9 cellular contexts compared by ENCODE assay signal in the genomic region with DNA sequence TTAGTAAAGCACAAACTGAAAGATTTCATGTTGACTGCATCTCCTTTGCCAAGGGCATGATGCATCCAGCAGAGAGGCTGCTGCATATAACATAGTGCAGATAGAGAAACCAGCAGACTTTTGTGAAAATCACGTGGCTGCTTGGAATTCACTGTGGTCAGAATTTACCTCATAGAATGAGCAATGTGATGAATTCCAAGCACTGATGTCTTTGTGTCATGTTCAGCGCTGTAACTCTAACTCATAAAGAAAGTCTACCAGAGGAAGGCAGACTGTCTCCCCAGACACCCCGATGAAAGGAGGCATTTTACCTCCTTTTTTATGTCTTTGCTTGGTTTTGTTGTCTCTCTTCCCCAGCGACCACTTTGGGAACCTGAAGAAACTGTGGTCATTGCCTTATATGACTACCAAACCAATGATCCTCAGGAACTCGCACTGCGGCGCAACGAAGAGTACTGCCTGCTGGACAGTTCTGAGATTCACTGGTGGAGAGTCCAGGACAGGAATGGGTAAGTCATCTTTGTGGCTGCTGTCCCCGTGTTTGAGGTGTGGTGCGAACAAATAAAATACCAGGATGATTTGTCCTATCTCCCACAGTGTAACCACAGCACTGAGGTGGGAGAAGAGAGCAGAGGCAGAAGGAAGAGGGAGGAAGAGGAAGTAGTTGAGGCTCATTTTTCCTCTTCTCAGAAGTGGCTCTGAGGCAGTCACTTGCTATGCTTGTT. TPM values are rescaled to one million over a fixed set of nuclear protein-coding genes. Genes with fewer than 3 reads are reported as not detected.
DNase-seq lines count a peak whose midpoint lies in the region; ATAC-seq, FAIRE-seq and TF ChIP-seq lines count a peak whose summit lies in the region.
"Had no signal": no experiment of that assay in that cellular context is flagged by ENCODE, and none has a peak within 500 bp of the region (broad histone marks: within the 10 kb centered on the region; RNA-seq: fewer than 3 reads in every experiment).

No MANE protein-coding gene starts in this region.

- RAD21 ChIA-PET in GM12878 (lab: Charles Lee; ENCODE audit: unreplicated experiment): interaction anchor here (1.6 kb wide), 2 partner anchors 24 to 50 kb away, joined by 5 to 8 read pairs; no protein-coding TSS in a partner anchor

- WGBS in GM12878 (ENCODE audit: insufficient coverage, insufficient replicate concordance, low lambda C conversion rate, missing lambda C conversion rate): 22% methylated on average over 10 of the region's 10 CpGs
- 93 to 94% methylated on average over 10 of the region's 10 CpGs for WGBS in endodermal cell (ENCODE audit: insufficient coverage in 1 of 2, insufficient read length in 1 of 2), 2 experiments

- H3K4me3 ChIP-seq in GM12878 (no peak overlapping the region), endodermal cell (ENCODE audit: low read length) (no peak overlapping the region)

- H3K79me2 ChIP-seq in GM12878 (ENCODE audit: control insufficient read depth, insufficient read depth, low read length): no peaks in the 10 kb centered on the region

- in situ Hi-C loops in GM12878 (cut with MboI): no loop called here

- TF ChIP-seq EP300 in GM12878 (IDR thresholded peaks at IDR 0.05; ENCODE audit: borderline replicate concordance in 1 of 2, control insufficient read depth in 1 of 2, low read depth in 2 of 2, low read length in 2 of 2): no peak

- TF ChIP-seq CTCF in GM12878 (IDR thresholded peaks at IDR 0.05 in 2 of 3, conservative IDR thresholded peaks at IDR 0.05 in 1 of 3; ENCODE audit: control insufficient read depth in 2 of 3, extremely low read depth in 1 of 3, insufficient read depth in 1 of 3, low read depth in 3 of 3, low read length in 3 of 3): no peak
- no peak for TF ChIP-seq CTCF in endodermal cell (conservative IDR thresholded peaks at IDR 0.05)

- H4K20me1 ChIP-seq in GM12878 (ENCODE audit: control insufficient read depth, insufficient read depth): no peaks in the 10 kb centered on the region

- H3K9me3 ChIP-seq in GM12878 (replicated peaks; ENCODE audit: control insufficient read depth, insufficient read depth, low read length) (no peaks in the 10 kb centered on the region), endodermal cell (ENCODE audit: control insufficient read depth, low read length) (no peaks in the 10 kb centered on the region)

- no peak for DNase-seq in GM19239 (ENCODE audit: insufficient read length, low spot score)
- DNase-seq in T-helper 22 cell (ENCODE audit: low read depth): peak; percentile 61
- no peak for DNase-seq in GM12878 (ENCODE audit: low read depth, low spot score)
- DNase-seq in stimulated activated CD4-positive, alpha-beta T cell treated with anti-CD3 and anti-CD28 coated beads, TNF-alpha, amount 100 ng/mL, for 1 hour (ENCODE audit: low read depth in 3 of 3, low spot score in 1 of 3): peak in 2 of 3 donors; percentile 20 to 40
- no peak for DNase-seq in anterior cingulate cortex (lab: John Stamatoyannopoulos, UW)
- DNase-seq in endodermal cell: no peak

- H2AFZ ChIP-seq in GM12878 (ENCODE audit: control insufficient read depth, low read depth, low read length): peak overlapping the region; percentile 2; the same call in 1 of the 2 replicates

- intact Hi-C loops in GM12878 (cut with micrococcal nuclease; ENCODE audit: unreplicated experiment): no loop called here

- H3K4me1 ChIP-seq in GM12878 (ENCODE audit: control insufficient read depth, insufficient read depth, low read length) (peaks cover 28% of the 10 kb centered on the region), endodermal cell (ENCODE audit: control insufficient read depth, insufficient read depth, low read length) (no peaks in the 10 kb centered on the region)

- no peaks in the 10 kb centered on the region for H3K36me3 Mint-ChIP-seq in endodermal cell (ENCODE audit: low read depth)

- no peak overlapping the region for H3K27ac ChIP-seq in GM12878 (ENCODE audit: control insufficient read depth, insufficient read depth)
- H3K27ac ChIP-seq in endodermal cell (ENCODE audit: low read depth, low read length): no peak overlapping the region

- no peak for TF ChIP-seq POLR2A in GM12878 (IDR thresholded peaks at IDR 0.05; ENCODE audit: low read depth, low read length)

- CTCF ChIA-PET in GM12878 (lab: Yijun Ruan, JAX): interaction anchor here (0.6 to 2.3 kb wide), 4 partner anchors 10 to 40 kb away, joined by 3 to 20 read pairs (median 4); no protein-coding TSS in a partner anchor

- peak; percentile 31 for ATAC-seq in GM12878
- no peak for ATAC-seq in GM18519 (IDR thresholded peaks at IDR 0.05; ENCODE audit: low FRiP score, unreplicated experiment)
- ATAC-seq in GM21390 (IDR thresholded peaks at IDR 0.05; ENCODE audit: unreplicated experiment): no peak

- SMC1A ChIA-PET in GM12878 (lab: Charles Lee; ENCODE audit: uncharacterized antibody, unreplicated experiment): interaction anchor here (1.0 to 2.5 kb wide), 6 partner anchors 10 to 80 kb away, joined by 3 to 13 read pairs (median 4); a partner anchor contains a TSS

- H3K27me3 Mint-ChIP-seq in endodermal cell (ENCODE audit: insufficient read depth): no peaks in the 10 kb centered on the region

- TF ChIP-seq RAD21 in GM12878 (IDR thresholded peaks at IDR 0.05; ENCODE audit: insufficient read depth, low read depth, low read length): no peak

- no TSS peak for BruUV-seq in GM12878 (replicated peaks; lab: Mats Ljungman, UMichigan)

- no peak overlapping the region for H3K27ac Mint-ChIP-seq in endodermal cell

- no peak overlapping the region for H3K4me3 Mint-ChIP-seq in endodermal cell

- FAIRE-seq in GM19239 (lab: Jason Lieb, UNC) (peak; percentile 54), GM12878 (lab: Jason Lieb, UNC) (no peak)

- POLR2A ChIA-PET in GM12878 (lab: Charles Lee): interaction anchor here (0.6 kb wide), 1 partner anchor 81 kb away, joined by 3 read pairs; no protein-coding TSS in a partner anchor

- H3K4me2 ChIP-seq in GM12878 (ENCODE audit: control insufficient read depth, insufficient read depth): 0 out of 2 replicates have a peak overlapping the region, but pooled peaks have one; percentile 1

- H3K4me1 Mint-ChIP-seq in endodermal cell: no peaks in the 10 kb centered on the region

- H3K36me3 ChIP-seq in GM12878 (ENCODE audit: control insufficient read depth in 2 of 2, insufficient read depth in 2 of 2, low read length in 1 of 2) (no peaks in the 10 kb centered on the region), endodermal cell (ENCODE audit: control insufficient read depth, insufficient read depth, low read length) (no peaks in the 10 kb centered on the region)

- H3K9ac ChIP-seq in GM12878 (ENCODE audit: control insufficient read depth, insufficient read depth, low read length) (no peak overlapping the region), endodermal cell (ENCODE audit: extremely low read depth, low read length, poor library complexity, severe bottlenecking) (no peak overlapping the region)

- no peaks in the 10 kb centered on the region for H3K9me3 Mint-ChIP-seq in endodermal cell

- H3K27me3 ChIP-seq in GM12878 (replicated peaks in 1 of 2; ENCODE audit: control insufficient read depth in 2 of 2, insufficient read depth in 2 of 2, low read length in 1 of 2) (no peaks in the 10 kb centered on the region), endodermal cell (ENCODE audit: control insufficient read depth, insufficient read depth, low read length, poor library complexity, severe bottlenecking) (no peaks in the 10 kb centered on the region)

RNA-seq across cellular contexts. Expression of a gene that starts 42.0 kb away (rescaled TPM):
- 0.73 and 0.78 TPM in 2 replicates for total RNA-seq in GM12878 (2013; cell fraction: nucleolus; rRNA removed)
- total RNA-seq in GM12878 (2014; rRNA removed) (1.1 and 2.4 TPM in 2 replicates), GM12878 (2014; rRNA removed; fragmentation: Illumina TruSeq; extraction: Trizol) (1.7 and 2.3 TPM in 2 replicates), GM12878 (2021) (0.80 and 1.4 TPM in 2 replicates), endodermal cell (under 1 TPM; 0.31 to 0.38 TPM)
- 0.08 TPM for polyA plus RNA-seq in GM12878 (2011; ENCODE audit: low read depth)
- polyA plus RNA-seq in GM12878 (2011; rRNA removed) (0.05 and 0.17 TPM in 2 replicates), GM12878 (2014; fragmentation: Illumina TruSeq; extraction: Trizol) (1.4 and 1.5 TPM in 2 replicates), GM12878 (2014; fragmentation: Nextera tagmentation; extraction: Ambion mirVana) (under 1 TPM; 0.60 to 0.66 TPM), GM12878 (2014; rRNA removed) (0.57 and 0.91 TPM in 2 replicates), GM12878 (2016; fragmentation: Nextera tagmentation; extraction: Ambion mirVana) (under 1 TPM; 0.17 to 0.73 TPM)
- 0.07 TPM in 2 replicates for polyA plus RNA-seq in GM12878 (2011; cell fraction: cytosol; rRNA removed)
- 0.12 and 0.13 TPM in 2 replicates for polyA plus RNA-seq in GM12878 (2011; cell fraction: nucleus; rRNA removed)
- 0.19 and 0.52 TPM in 2 replicates for polyA plus RNA-seq in GM12878 (2012)
- polyA minus RNA-seq in GM12878 (2011; rRNA and poly(A)+ RNA removed): 0.22 and 0.31 TPM in 2 replicates
- polyA minus RNA-seq in GM12878 (2011; cell fraction: cytosol; rRNA and poly(A)+ RNA removed): not detected in 2 replicates
- 0.12 and 0.48 TPM in 2 replicates for polyA minus RNA-seq in GM12878 (2011; cell fraction: nucleus; rRNA and poly(A)+ RNA removed)
- polyA plus RNA-seq in endodermal cell (2013, experiment 1 of 2): not detected
- polyA plus RNA-seq in endodermal cell (2013, experiment 2 of 2): 0.08 TPM
- total RNA-seq: kidney epithelial cell had no signal

RNA-seq across cellular contexts. Expression of a gene that starts 43.3 kb away (rescaled TPM):
- total RNA-seq in GM12878 (2013; cell fraction: nucleolus; rRNA removed): 398 and 408 TPM in 2 replicates
- 105 TPM in 2 replicates for total RNA-seq in GM12878 (2014; rRNA removed)
- 71.3 and 72.6 TPM in 2 replicates for total RNA-seq in GM12878 (2014; rRNA removed; fragmentation: Illumina TruSeq; extraction: Trizol)
- total RNA-seq in GM12878 (2021): 157 and 173 TPM in 2 replicates
- polyA plus RNA-seq in GM12878 (2011; ENCODE audit: low read depth): 56.4 TPM
- 34.7 and 54.2 TPM in 2 replicates for polyA plus RNA-seq in GM12878 (2011; rRNA removed)
- 110 and 124 TPM in 2 replicates for polyA plus RNA-seq in GM12878 (2011; cell fraction: cytosol; rRNA removed)
- polyA plus RNA-seq in GM12878 (2011; cell fraction: nucleus; rRNA removed): 182 and 216 TPM in 2 replicates
- 102 and 110 TPM in 2 replicates for polyA plus RNA-seq in GM12878 (2012)
- 71.6 and 87.8 TPM in 2 replicates for polyA plus RNA-seq in GM12878 (2014; fragmentation: Illumina TruSeq; extraction: Trizol)
- polyA plus RNA-seq in GM12878 (2014; fragmentation: Nextera tagmentation; extraction: Ambion mirVana): 10 to 100 TPM; 43.4 to 68.6 TPM
- polyA plus RNA-seq in GM12878 (2014; rRNA removed): 104 and 111 TPM in 2 replicates
- 100 to 1,000 TPM; 136 to 138 TPM for polyA plus RNA-seq in GM12878 (2016; fragmentation: Nextera tagmentation; extraction: Ambion mirVana)
- 182 and 217 TPM in 2 replicates for polyA minus RNA-seq in GM12878 (2011; rRNA and poly(A)+ RNA removed)
- 46.2 and 64.1 TPM in 2 replicates for polyA minus RNA-seq in GM12878 (2011; cell fraction: cytosol; rRNA and poly(A)+ RNA removed)
- 139 and 234 TPM in 2 replicates for polyA minus RNA-seq in GM12878 (2011; cell fraction: nucleus; rRNA and poly(A)+ RNA removed)
- total RNA-seq in endodermal cell: 10 to 100 TPM; 29.3 to 33.4 TPM
- polyA plus RNA-seq in endodermal cell (2013, experiment 1 of 2): 66.8 TPM
- 55.2 TPM for polyA plus RNA-seq in endodermal cell (2013, experiment 2 of 2)

RNA-seq across cellular contexts. Expression of a gene that starts 56.6 kb away (rescaled TPM):
- not detected in 2 replicates for total RNA-seq in GM12878 (2013; cell fraction: nucleolus; rRNA removed)
- total RNA-seq in GM12878 (2014; rRNA removed) (not detected in 2 replicates), GM12878 (2014; rRNA removed; fragmentation: Illumina TruSeq; extraction: Trizol) (not detected in 2 replicates), GM12878 (2021) (not detected in 2 replicates), endodermal cell (not detected)
- not detected for polyA plus RNA-seq in GM12878 (2011; ENCODE audit: low read depth)
- polyA plus RNA-seq in GM12878 (2011; rRNA removed) (not detected in 2 replicates), GM12878 (2014; fragmentation: Illumina TruSeq; extraction: Trizol) (not detected in 2 replicates), GM12878 (2014; fragmentation: Nextera tagmentation; extraction: Ambion mirVana) (not detected), GM12878 (2014; rRNA removed) (not detected in 2 replicates), GM12878 (2016; fragmentation: Nextera tagmentation; extraction: Ambion mirVana) (under 1 TPM in 1 of 2 experiments, not detected in 1; 0.15 TPM)
- polyA plus RNA-seq in GM12878 (2011; cell fraction: cytosol; rRNA removed): not detected in 2 replicates
- polyA plus RNA-seq in GM12878 (2011; cell fraction: nucleus; rRNA removed): not detected in 2 replicates
- polyA plus RNA-seq in GM12878 (2012): not detected in 2 replicates
- polyA minus RNA-seq in GM12878 (2011; rRNA and poly(A)+ RNA removed): not detected in 2 replicates
- not detected in 2 replicates for polyA minus RNA-seq in GM12878 (2011; cell fraction: cytosol; rRNA and poly(A)+ RNA removed)
- polyA minus RNA-seq in GM12878 (2011; cell fraction: nucleus; rRNA and poly(A)+ RNA removed): not detected in 2 replicates
- polyA plus RNA-seq in endodermal cell (2013, experiment 1 of 2): not detected
- not detected for polyA plus RNA-seq in endodermal cell (2013, experiment 2 of 2)
- total RNA-seq: kidney epithelial cell had no signal

Comparison
In these comparisons a context has a peak if more than half of its experiments do, and no peak if none do; other contexts are left out.
1. DNase-seq: peak in T-helper 22 cell (single experiment) and stimulated activated CD4-positive, alpha-beta T cell treated with anti-CD3 and anti-CD28 coated beads, TNF-alpha, amount 100 ng/mL, for 1 hour (2 of 3); none in GM19239 (single experiment), GM12878 (single experiment), anterior cingulate cortex (0 of 58) and endodermal cell (single experiment).